Comparison of ENCODE assay signal across 8 cellular contexts in genomic region chr17:82494236-82495055, GRCh38. TPM values are rescaled to one million over a fixed set of nuclear protein-coding genes. Genes with fewer than 3 reads are reported as not detected.
A peak's percentile ranks its signal among the peaks of the same experiment; 100 is the strongest.
DNase-seq lines count a peak whose midpoint lies in the region; ATAC-seq and TF ChIP-seq lines count a peak whose summit lies in the region.

No MANE protein-coding gene starts in this region.

- H3K4me1 Mint-ChIP-seq in CD14-positive monocyte (peaks cover 30% of the 10 kb centered on the region), mesothelial cell of epicardium (peaks cover 19% of the 10 kb centered on the region)

- H3K27ac Mint-ChIP-seq in CD14-positive monocyte (peak overlapping the region; percentile 21 to 82 (median 53)), mesothelial cell of epicardium (peak overlapping the region; percentile 90)

- H3K36me3 ChIP-seq in HUES48 (ENCODE audit: control insufficient read depth, insufficient read depth, low read length) (no peaks in the 10 kb centered on the region), OCI-LY3 (replicated peaks; ENCODE audit: low read depth, low read length) (no peaks in the 10 kb centered on the region)

- TF ChIP-seq CTCF in CD14-positive monocyte (IDR thresholded peaks at IDR 0.05): peak; percentile 82
- TF ChIP-seq CTCF in OCI-LY3 (IDR thresholded peaks at IDR 0.05; ENCODE audit: low read depth, low read length): peak; percentile 83
- TF ChIP-seq CTCF in mesothelial cell of epicardium (IDR thresholded peaks at IDR 0.05; ENCODE audit: unreplicated experiment): peak; percentile 84

- H3K9ac ChIP-seq in HUES48 (ENCODE audit: low read depth, low read length) (peak overlapping the region; percentile 27), OCI-LY3 (ENCODE audit: low read length) (peak overlapping the region; percentile 46; the same call in 1 of the 2 replicates)

- H2AFZ ChIP-seq in OCI-LY3 (ENCODE audit: low read depth, low read length): peak overlapping the region; percentile 5; the same call in 1 of the 2 replicates

- H3K79me2 ChIP-seq in OCI-LY3 (ENCODE audit: low read length): no peaks in the 10 kb centered on the region

- intact Hi-C loops in CD14-positive monocyte (cut with micrococcal nuclease): loop anchor here in 1 of 2 donors (10.0 kb wide), 1 partner anchor 60 kb away; no protein-coding TSS in a partner anchor

- H3K9me3 ChIP-seq in HUES48 (ENCODE audit: control insufficient read depth, insufficient read depth, low read length) (no peaks in the 10 kb centered on the region), OCI-LY3 (ENCODE audit: insufficient read depth, low read length) (no peaks in the 10 kb centered on the region)

- H3K27ac ChIP-seq in HUES48 (ENCODE audit: low read depth, low read length) (peak overlapping the region; percentile 77), OCI-LY3 (ENCODE audit: low read length) (0 out of 2 replicates have a peak overlapping the region, but pooled peaks have one; percentile 16)

- DNase-seq in CD14-positive monocyte (ENCODE audit: low spot score) (peak; percentile 92), epidermal melanocyte (ENCODE audit: insufficient read length, low spot score) (peak; percentile 94), mesothelial cell of epicardium (ENCODE audit: low spot score in 2 of 2, unreplicated experiment in 2 of 2) (peak; percentile 71 to 93)
- DNase-seq in activated CD8-positive, alpha-beta memory T cell treated with anti-CD3 and anti-CD28 coated beads, Interleukin-2, amount 50 U/mL, for 4 hours: peak; percentile 88
- DNase-seq in stimulated activated CD8-positive, alpha-beta memory T cell treated with anti-CD3 and anti-CD28 coated beads, Interleukin-2, amount 100 ng/mL, for 48 hours (ENCODE audit: low read depth in 2 of 2): peak; percentile 73 to 84

- no peaks in the 10 kb centered on the region; the same call in 1 of the 2 replicates for H3K4me1 ChIP-seq in HUES48 (ENCODE audit: control insufficient read depth, insufficient read depth, low read length)
- H3K4me1 ChIP-seq in OCI-LY3 (ENCODE audit: low read length): peaks cover 11% of the 10 kb centered on the region

- H3K36me3 Mint-ChIP-seq in CD14-positive monocyte: peaks cover under 1 to 1% of the 10 kb centered on the region in 2 donors
- H3K36me3 Mint-ChIP-seq in mesothelial cell of epicardium: no peaks in the 10 kb centered on the region

- ATAC-seq in GM19455 (IDR thresholded peaks at IDR 0.05; ENCODE audit: unreplicated experiment): peak; percentile 54

- no peaks in the 10 kb centered on the region for H4K20me1 ChIP-seq in OCI-LY3 (ENCODE audit: insufficient read depth, low read length)

- H3K4me3 Mint-ChIP-seq in CD14-positive monocyte (peak overlapping the region in 1 of 2 donors; percentile 12), mesothelial cell of epicardium (peak overlapping the region; percentile 59)

- peak overlapping the region; percentile 48; the same call in 1 of the 2 replicates for H3K4me3 ChIP-seq in HUES48 (ENCODE audit: low read depth, low read length)
- H3K4me3 ChIP-seq in OCI-LY3 (ENCODE audit: low read length): peak overlapping the region; percentile 74

- H3K27me3 Mint-ChIP-seq in CD14-positive monocyte (ENCODE audit: low read depth in 3 of 3) (peaks cover 0 to 7% (median 0%) of the 10 kb centered on the region in 3 donors), mesothelial cell of epicardium (ENCODE audit: low read depth) (no peaks in the 10 kb centered on the region)

- H3K9me3 Mint-ChIP-seq in CD14-positive monocyte (no peaks in the 10 kb centered on the region), mesothelial cell of epicardium (no peaks in the 10 kb centered on the region)

- peak overlapping the region; percentile 88 for H3K4me2 ChIP-seq in OCI-LY3 (ENCODE audit: low read length)

- H3K27me3 ChIP-seq in HUES48 (ENCODE audit: control insufficient read depth, insufficient read depth, low read length): peaks cover 24% of the 10 kb centered on the region
- H3K27me3 ChIP-seq in OCI-LY3 (ENCODE audit: low read depth, low read length): no peaks in the 10 kb centered on the region

RNA-seq across cellular contexts. Expression of gene FOXK2, which starts 25.1 kb away (rescaled TPM):
- 1 to 10 TPM; 3.5 to 4.7 TPM for polyA plus RNA-seq in CD14-positive monocyte
- 88.3 to 92.0 TPM (median 91.7 TPM) in 3 replicates for total RNA-seq in mesothelial cell of epicardium

RNA-seq across cellular contexts. Expression of gene NARF, which starts 35.9 kb away (rescaled TPM):
- 100 to 1,000 TPM; 100 to 101 TPM for polyA plus RNA-seq in CD14-positive monocyte
- 116 to 123 TPM (median 122 TPM) in 3 replicates for total RNA-seq in mesothelial cell of epicardium

RNA-seq across cellular contexts. Expression of gene CYBC1, which starts 43.9 kb away (rescaled TPM):
- 100 to 1,000 TPM; 160 to 217 TPM for polyA plus RNA-seq in CD14-positive monocyte
- total RNA-seq in mesothelial cell of epicardium: 86.7 to 93.0 TPM (median 88.1 TPM) in 3 replicates

Comparison
In these comparisons a context has a peak if more than half of its experiments do, and no peak if none do; other contexts are left out.
1. Peak in every context shown above with its lines: DNase-seq, ATAC-seq, H3K4me3 ChIP-seq and H3K27ac ChIP-seq.